In the genomic region with DNA sequence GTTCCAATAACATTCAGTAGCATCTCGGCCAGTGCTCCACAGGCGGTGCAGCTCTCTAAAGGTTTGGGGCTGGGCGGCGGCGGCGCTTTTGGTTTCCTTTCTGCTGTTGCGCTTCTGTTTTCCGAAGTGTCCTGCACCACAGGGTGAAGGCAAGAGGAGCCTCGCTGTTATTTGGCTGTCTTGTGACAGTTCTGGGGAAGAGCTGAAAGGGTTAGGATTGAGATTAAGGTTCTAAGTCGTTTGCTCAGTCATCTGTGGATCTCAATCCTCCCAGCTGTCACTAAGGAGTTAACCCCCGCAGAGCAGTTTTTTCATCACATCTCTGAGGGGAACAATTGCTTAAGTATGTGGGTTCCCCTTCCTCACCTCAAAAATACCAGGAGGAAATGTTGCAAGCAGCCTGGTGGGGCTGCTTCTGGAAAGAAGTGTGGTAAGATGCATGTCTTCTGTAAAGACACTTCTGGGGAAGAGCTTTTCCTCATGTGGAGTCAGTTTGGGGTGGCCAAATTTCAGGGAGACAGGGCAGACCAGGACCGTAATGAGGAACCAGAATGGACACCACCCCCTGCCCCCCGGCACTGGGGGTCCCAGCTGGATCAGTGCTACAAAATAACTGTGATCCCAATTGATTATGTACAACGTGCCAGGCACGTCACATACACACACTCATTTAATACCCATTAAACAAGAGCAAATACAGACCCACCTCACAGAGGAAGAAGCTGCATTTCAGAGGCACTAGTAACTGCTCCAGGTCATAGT, we compare ENCODE assay signal across 11 cellular contexts. TPM values are rescaled to one million over a fixed set of nuclear protein-coding genes. Genes with fewer than 3 reads are reported as not detected.
DNase-seq lines count a peak whose midpoint lies in the region; ATAC-seq and TF ChIP-seq lines count a peak whose summit lies in the region.
"Had no signal": no experiment of that assay in that cellular context is flagged by ENCODE, and none has a peak within 500 bp of the region (broad histone marks: within the 10 kb centered on the region; RNA-seq: fewer than 3 reads in every experiment).

No MANE protein-coding gene starts in this region.

- ATAC-seq in activated naive CD4-positive, alpha-beta T cell treated with anti-CD3 and anti-CD28 coated beads, Interleukin-2, amount 50 U/mL, for 72 hours: peak; percentile 82 to 83
- peak in 2 of 3 donors; percentile 39 to 57 for ATAC-seq in natural killer cell
- no peak for ATAC-seq in HG02981 (IDR thresholded peaks at IDR 0.05; ENCODE audit: unreplicated experiment)

- no peak overlapping the region for H3K4me3 Mint-ChIP-seq in natural killer cell
- H3K4me3 Mint-ChIP-seq in Calu3 (ENCODE audit: low read depth, unreplicated experiment): no peak overlapping the region
- H3K4me3 Mint-ChIP-seq in type B pancreatic cell: no peak overlapping the region

- H3K36me3 Mint-ChIP-seq in activated naive CD4-positive, alpha-beta T cell treated with anti-CD3 and anti-CD28 coated beads, Interleukin-2, amount 50 U/mL, for 72 hours: peaks cover 5% of the 10 kb centered on the region in 2 donors
- H3K36me3 Mint-ChIP-seq in natural killer cell: peaks cover 6% of the 10 kb centered on the region
- H3K36me3 Mint-ChIP-seq in Calu3 (ENCODE audit: insufficient read depth, unreplicated experiment): no peaks in the 10 kb centered on the region
- no peaks in the 10 kb centered on the region for H3K36me3 Mint-ChIP-seq in type B pancreatic cell

- H3K9me3 Mint-ChIP-seq in activated naive CD4-positive, alpha-beta T cell treated with anti-CD3 and anti-CD28 coated beads, Interleukin-2, amount 50 U/mL, for 72 hours: no peaks in the 10 kb centered on the region
- H3K9me3 Mint-ChIP-seq in natural killer cell (no peaks in the 10 kb centered on the region), Calu3 (ENCODE audit: low read depth, unreplicated experiment) (no peaks in the 10 kb centered on the region), type B pancreatic cell (no peaks in the 10 kb centered on the region)

- peak overlapping the region; percentile 41 to 55 for H3K27ac Mint-ChIP-seq in activated naive CD4-positive, alpha-beta T cell treated with anti-CD3 and anti-CD28 coated beads, Interleukin-2, amount 50 U/mL, for 72 hours
- no peak overlapping the region for H3K27ac Mint-ChIP-seq in natural killer cell
- H3K27ac Mint-ChIP-seq in Calu3 (ENCODE audit: unreplicated experiment): no peak overlapping the region
- no peak overlapping the region for H3K27ac Mint-ChIP-seq in type B pancreatic cell

- CTCF ChIA-PET in Calu3 (lab: Charles Lee): no interaction called here

- no peaks in the 10 kb centered on the region for H3K27me3 Mint-ChIP-seq in natural killer cell (ENCODE audit: low read depth in 2 of 2)
- no peaks in the 10 kb centered on the region for H3K27me3 Mint-ChIP-seq in Calu3 (ENCODE audit: unreplicated experiment)
- H3K27me3 Mint-ChIP-seq in type B pancreatic cell: no peaks in the 10 kb centered on the region

- peaks cover 0 to 23% of the 10 kb centered on the region in 2 donors for H3K4me1 Mint-ChIP-seq in natural killer cell
- no peaks in the 10 kb centered on the region for H3K4me1 Mint-ChIP-seq in Calu3 (ENCODE audit: low read depth, unreplicated experiment)
- H3K4me1 Mint-ChIP-seq in type B pancreatic cell (ENCODE audit: unreplicated experiment): no peaks in the 10 kb centered on the region

- peak; percentile 45 for DNase-seq in GM19240 (ENCODE audit: insufficient read length, low spot score)
- DNase-seq in NCI-H82 (lab: John Stamatoyannopoulos, UW): peak; percentile 77
- DNase-seq in activated naive CD4-positive, alpha-beta T cell treated with anti-CD3 and anti-CD28 coated beads, Interleukin-2, amount 50 U/mL, for 72 hours (ENCODE audit: low spot score in 2 of 2): no peak
- DNase-seq in natural killer cell: no peak
- DNase-seq in Calu3: no peak
- DNase-seq in type B pancreatic cell (ENCODE audit: extremely low spot score, unreplicated experiment): no peak
- DNase-seq in LoVo (ENCODE audit: low spot score): no peak
- DNase-seq: amniotic stem cell, EL, NCI-H1417 had no signal

- BruUV-seq in Calu3 (replicated peaks; lab: Mats Ljungman, UMichigan): no TSS peak

- intact Hi-C loops in natural killer cell (cut with micrococcal nuclease) (no loop called here), Calu3 (cut with micrococcal nuclease; ENCODE audit: unreplicated experiment) (no loop called here)

- no peak for TF ChIP-seq CTCF in natural killer cell (IDR thresholded peaks at IDR 0.05)
- no peak for TF ChIP-seq CTCF in Calu3 (IDR thresholded peaks at IDR 0.05; ENCODE audit: unreplicated experiment)
- no peak for TF ChIP-seq CTCF in type B pancreatic cell (conservative IDR thresholded peaks at IDR 0.05)

RNA-seq across cellular contexts. Expression of a gene that starts 14.2 kb away (rescaled TPM):
- under 1 TPM; 0.05 to 0.10 TPM for total RNA-seq in activated naive CD4-positive, alpha-beta T cell treated with anti-CD3 and anti-CD28 coated beads, Interleukin-2, amount 50 U/mL, for 72 hours
- total RNA-seq in natural killer cell (under 1 TPM in 2 of 3 donors, not detected in 1; 0.18 to 0.35 TPM), Calu3 (2022) (0.21 and 0.42 TPM in 2 replicates), type B pancreatic cell (ENCODE audit: low replicate concordance) (2.9 TPM in 2 replicates)

RNA-seq across cellular contexts. Expression of a gene that starts 22.2 kb away (rescaled TPM):
- total RNA-seq in activated naive CD4-positive, alpha-beta T cell treated with anti-CD3 and anti-CD28 coated beads, Interleukin-2, amount 50 U/mL, for 72 hours: 10 to 100 TPM; 12.4 to 16.3 TPM
- total RNA-seq in natural killer cell (10 to 100 TPM; 22.1 to 42.6 (median 28.7) TPM), Calu3 (2022) (14.1 and 18.0 TPM in 2 replicates), type B pancreatic cell (ENCODE audit: low replicate concordance) (8.0 and 10.8 TPM in 2 replicates)

RNA-seq across cellular contexts. Expression of a gene that starts 52.1 kb away (rescaled TPM):
- 10 to 100 TPM; 22.0 to 71.3 TPM for total RNA-seq in activated naive CD4-positive, alpha-beta T cell treated with anti-CD3 and anti-CD28 coated beads, Interleukin-2, amount 50 U/mL, for 72 hours
- total RNA-seq in natural killer cell (10 to 100 TPM; 12.0 to 16.5 (median 13.5) TPM), Calu3 (2022) (44.4 and 48.0 TPM in 2 replicates), type B pancreatic cell (ENCODE audit: low replicate concordance) (25.3 and 40.1 TPM in 2 replicates)

Comparison
In these comparisons a context has a peak if more than half of its experiments do, and no peak if none do; other contexts are left out.
1. DNase-seq: peak in GM19240 (single experiment) and NCI-H82 (single experiment); none in activated naive CD4-positive, alpha-beta T cell treated with anti-CD3 and anti-CD28 coated beads, Interleukin-2, amount 50 U/mL, for 72 hours (0 of 2), natural killer cell (single experiment), Calu3 (single experiment), type B pancreatic cell (single experiment) and LoVo (single experiment).
2. H3K27ac Mint-ChIP-seq: peak in activated naive CD4-positive, alpha-beta T cell treated with anti-CD3 and anti-CD28 coated beads, Interleukin-2, amount 50 U/mL, for 72 hours (2 of 2); none in natural killer cell (0 of 2), Calu3 (single experiment) and type B pancreatic cell (single experiment).